In genomic region chr7:42805601-42806000, GRCh38 we compare ENCODE assay signal across 30 cellular contexts.
"Had no signal": no experiment of that assay in that cellular context is flagged by ENCODE, and none has a peak within 500 bp of the region (broad histone marks: within the 10 kb centered on the region; RNA-seq: fewer than 3 reads in every experiment).

No MANE protein-coding gene starts in this region.

- H3K4me3 ChIP-seq: adrenal gland, body of pancreas, pancreas, prostate gland, skin epidermis, thoracic aorta, uterus had no signal

- DNase-seq: activated CD4-positive, alpha-beta T cell treated with anti-CD3 and anti-CD28 coated beads for 48 hours; activated CD4-positive, alpha-beta T cell treated with anti-CD3 and anti-CD28 coated beads, Interleukin-2, amount 50 U/mL, for 48 hours; activated CD8-positive, alpha-beta memory T cell treated with anti-CD3 and anti-CD28 coated beads for 24 hours; activated effector memory CD4-positive, alpha-beta T cell treated with Interleukin-2 at 50 U/mL for 16 hours; activated naive CD4-positive, alpha-beta T cell treated with anti-CD3 and anti-CD28 coated beads for 36 hours; activated naive CD8-positive, alpha-beta T cell treated with anti-CD3 and anti-CD28 coated beads for 36 hours; adrenal gland; aorta; body of pancreas; cortex of kidney; effector memory CD8-positive, alpha-beta T cell; left cardiac atrium; left ventricle myocardium superior; midbrain; naive thymus-derived CD4-positive, alpha-beta T cell; pancreas; retina; stimulated activated CD4-positive, alpha-beta T cell treated with anti-CD3 and anti-CD28 coated beads, Interleukin-12 subunit alpha, Interleukin-12 subunit beta, amount 100 ng/mL, for 4 hours; stimulated activated CD4-positive, alpha-beta T cell treated with anti-CD3 and anti-CD28 coated beads, Interleukin-4, amount 100 ng/mL, for 1 hour; stimulated activated naive CD8-positive, alpha-beta T cell treated with anti-CD3 and anti-CD28 coated beads, Interleukin-15, Interleukin-2, amounts not matched to agents 100 U/mL and 50 U/mL, for 24 hours; T-helper 1 cell; uterus had no signal

- H3K4me1 ChIP-seq: adrenal gland, body of pancreas, pancreas, prostate gland, uterus had no signal

- H3K27ac ChIP-seq: adrenal gland, body of pancreas, pancreas, prostate gland, skin epidermis, thoracic aorta, uterus, VCaP had no signal

- FAIRE-seq: keratinocyte, pancreas, TTC549 had no signal

- ATAC-seq: activated CD4-positive, CD25-positive, alpha-beta regulatory T cell treated with anti-CD3 and anti-CD28 coated beads, Interleukin-2, amount 50 U/mL, for 24 hours; body of pancreas; effector memory CD8-positive, alpha-beta T cell; left cardiac atrium; left ventricle myocardium superior; naive thymus-derived CD4-positive, alpha-beta T cell; pancreas; sciatic nerve; stimulated activated naive CD8-positive, alpha-beta T cell treated with anti-CD3 and anti-CD28 coated beads, Interleukin-15, Interleukin-2, amounts not matched to agents 100 U/mL and 50 U/mL, for 24 hours had no signal

- H3K9me3 ChIP-seq: pancreas, prostate gland, thoracic aorta, uterus had no signal

- H3K36me3 ChIP-seq: adrenal gland, pancreas, prostate gland, thoracic aorta, uterus had no signal

- H3K27me3 ChIP-seq: adrenal gland, body of pancreas, pancreas, uterus had no signal
